ENCODE assay signal across 1 cellular context in genomic region chr7:88218836-88219605, GRCh38.
TF ChIP-seq lines count a peak whose summit lies in the region.

No MANE protein-coding gene starts in this region.

TF ChIP-seq in HCT116, 20 proteins besides CTCF, POLR2A, EP300 and RAD21 (continued from another document):
- TF ChIP-seq JUND (IDR thresholded peaks at IDR 0.05) = no peak
- TF ChIP-seq REST (IDR thresholded peaks at IDR 0.05; ENCODE audit: low read depth) = no peak
- no peak for TF ChIP-seq SP1 (IDR thresholded peaks at IDR 0.05; ENCODE audit: low read depth)
- no peak for TF ChIP-seq EGR1 (IDR thresholded peaks at IDR 0.05; ENCODE audit: low read depth)
- TF ChIP-seq ZFX (IDR thresholded peaks at IDR 0.05) = no peak
- TF ChIP-seq ELF1 (IDR thresholded peaks at IDR 0.05; ENCODE audit: borderline replicate concordance, low read depth) = no peak
- no peak for TF ChIP-seq MAX (IDR thresholded peaks at IDR 0.05)
- TF ChIP-seq POLR2AphosphoS5 (IDR thresholded peaks at IDR 0.05; ENCODE audit: low read depth, low read length) = no peak
- TF ChIP-seq, protein P1, sequence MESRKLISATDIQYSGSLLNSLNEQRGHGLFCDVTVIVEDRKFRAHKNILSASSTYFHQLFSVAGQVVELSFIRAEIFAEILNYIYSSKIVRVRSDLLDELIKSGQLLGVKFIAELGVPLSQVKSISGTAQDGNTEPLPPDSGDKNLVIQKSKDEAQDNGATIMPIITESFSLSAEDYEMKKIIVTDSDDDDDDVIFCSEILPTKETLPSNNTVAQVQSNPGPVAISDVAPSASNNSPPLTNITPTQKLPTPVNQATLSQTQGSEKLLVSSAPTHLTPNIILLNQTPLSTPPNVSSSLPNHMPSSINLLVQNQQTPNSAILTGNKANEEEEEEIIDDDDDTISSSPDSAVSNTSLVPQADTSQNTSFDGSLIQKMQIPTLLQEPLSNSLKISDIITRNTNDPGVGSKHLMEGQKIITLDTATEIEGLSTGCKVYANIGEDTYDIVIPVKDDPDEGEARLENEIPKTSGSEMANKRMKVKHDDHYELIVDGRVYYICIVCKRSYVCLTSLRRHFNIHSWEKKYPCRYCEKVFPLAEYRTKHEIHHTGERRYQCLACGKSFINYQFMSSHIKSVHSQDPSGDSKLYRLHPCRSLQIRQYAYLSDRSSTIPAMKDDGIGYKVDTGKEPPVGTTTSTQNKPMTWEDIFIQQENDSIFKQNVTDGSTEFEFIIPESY (IDR thresholded peaks at IDR 0.05; ENCODE audit: extremely low read depth, insufficient replicate concordance, low read length) = no peak
- no peak for TF ChIP-seq CBX3 (IDR thresholded peaks at IDR 0.05; ENCODE audit: low read depth)
